In genomic region chr4:2827071-2827873, GRCh38 we compare ENCODE assay signal across 1 cellular context.
TF ChIP-seq lines count a peak whose summit lies in the region.

No MANE protein-coding gene starts in this region.

TF ChIP-seq in HepG2, 621 proteins besides CTCF, POLR2A, EP300 and RAD21:
- TF ChIP-seq KDM5B (CRISPR knock-in tag; IDR thresholded peaks at IDR 0.05; ENCODE audit: borderline replicate concordance) (no peak), JUN (CRISPR knock-in tag; IDR thresholded peaks at IDR 0.05) (no peak), FUBP1 (CRISPR knock-in tag; IDR thresholded peaks at IDR 0.05; ENCODE audit: borderline replicate concordance) (no peak), ZNF407 (CRISPR knock-in tag; IDR thresholded peaks at IDR 0.05; ENCODE audit: not compliant biosample characterization) (no peak), ZBTB34 (CRISPR knock-in tag; IDR thresholded peaks at IDR 0.05) (no peak), NFAT5 (CRISPR knock-in tag; IDR thresholded peaks at IDR 0.05) (no peak), NFE2L2 (IDR thresholded peaks at IDR 0.05; ENCODE audit: low read length) (no peak), DDIT3 (CRISPR knock-in tag; IDR thresholded peaks at IDR 0.05) (no peak), ZNF740 (CRISPR knock-in tag; IDR thresholded peaks at IDR 0.05) (no peak), ZNF317 (CRISPR knock-in tag; IDR thresholded peaks at IDR 0.05) (no peak), ZNF776 (CRISPR knock-in tag; IDR thresholded peaks at IDR 0.05) (no peak), ZMAT5 (CRISPR knock-in tag; IDR thresholded peaks at IDR 0.05; ENCODE audit: borderline replicate concordance, low read depth) (no peak)
